In the genomic region with DNA sequence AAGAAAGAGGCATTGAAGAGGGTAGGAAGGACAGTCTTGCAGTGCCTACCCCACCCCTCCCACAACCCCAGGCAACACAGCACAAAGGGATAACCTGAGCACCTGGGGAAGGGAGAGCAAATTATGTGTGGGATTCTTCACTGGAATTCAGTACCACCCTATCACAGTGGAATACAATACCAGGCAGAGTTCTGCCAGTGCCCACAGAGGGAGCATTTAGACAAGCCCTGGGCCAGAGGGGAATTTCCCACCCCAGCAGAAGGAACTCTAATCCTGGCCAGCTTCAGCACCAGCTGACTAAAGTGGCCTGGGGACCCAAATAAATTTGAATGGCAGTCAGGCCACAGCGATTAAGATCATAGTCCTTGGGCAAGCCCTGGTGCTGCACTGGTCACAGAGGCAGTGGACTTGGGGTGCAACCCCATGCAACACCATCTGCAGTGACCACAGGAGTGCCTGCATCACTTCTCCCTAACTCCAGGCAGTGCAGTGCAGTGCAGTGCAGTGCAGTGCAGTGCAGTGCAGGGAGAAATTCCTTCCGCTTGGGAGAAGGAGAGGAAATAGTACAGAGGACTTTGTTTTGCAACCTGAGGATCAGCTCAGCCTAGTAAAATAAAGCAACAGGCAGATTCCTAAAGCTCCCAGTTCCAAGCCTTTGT, we compare ENCODE assay signal across 26 cellular contexts.
DNase-seq lines count a peak whose midpoint lies in the region; ATAC-seq, FAIRE-seq and TF ChIP-seq lines count a peak whose summit lies in the region.
"Had no signal": no experiment of that assay in that cellular context is flagged by ENCODE, and none has a peak within 500 bp of the region (broad histone marks: within the 10 kb centered on the region; RNA-seq: fewer than 3 reads in every experiment).

No MANE protein-coding gene starts in this region.

- WGBS in A549 (ENCODE audit: missing lambda C conversion rate), result 59% methylated on average over 2 of the region's 2 CpGs
- 20% methylated on average over 1 of the region's 2 CpGs for WGBS in HepG2 (ENCODE audit: low lambda C conversion rate)
- whole genome bisulfite sequencing in esophagus squamous epithelium, 2 donors, result 73 to 93% methylated on average over 2 of the region's 2 CpGs

- H3K9ac ChIP-seq in HepG2 (ENCODE audit: insufficient read depth, low read depth, low read length) (no peak overlapping the region), neural progenitor cell (no peak overlapping the region)

- no peak overlapping the region for H3K27ac Mint-ChIP-seq in neural progenitor cell

- no peak overlapping the region for H3K4me3 ChIP-seq in A549
- no peak overlapping the region for H3K4me3 ChIP-seq in HepG2 (replicated peaks in 1 of 3; ENCODE audit: insufficient read depth in 1 of 3, low read depth in 2 of 3, low read length in 3 of 3)
- H3K4me3 ChIP-seq in neural progenitor cell, result no peak overlapping the region
- H3K4me3 ChIP-seq in esophagus squamous epithelium, result no peak overlapping the region
- H3K4me3 ChIP-seq: PC-9 had no signal

- H3K4me2 ChIP-seq in A549, result no peak overlapping the region
- no peak overlapping the region; the same call in 1 of the 2 replicates for H3K4me2 ChIP-seq in HepG2 (ENCODE audit: low read depth, low read length)
- no peak overlapping the region for H3K4me2 ChIP-seq in neural progenitor cell
- H3K4me2 ChIP-seq: PC-9 had no signal

- H3K79me2 ChIP-seq in HepG2 (ENCODE audit: insufficient read depth, low read length), result no peaks in the 10 kb centered on the region
- H3K79me2 ChIP-seq in neural progenitor cell (ENCODE audit: low read depth), result no peaks in the 10 kb centered on the region

- H3K27me3 Mint-ChIP-seq in neural progenitor cell (ENCODE audit: insufficient read depth, low read depth), result no peaks in the 10 kb centered on the region

- H3K9me3 Mint-ChIP-seq in neural progenitor cell, result peaks cover 5% of the 10 kb centered on the region

- no peaks in the 10 kb centered on the region for H3K36me3 ChIP-seq in HepG2 (replicated peaks in 1 of 2; ENCODE audit: control insufficient read depth in 1 of 2, insufficient read depth in 2 of 2, low read length in 2 of 2)
- H3K36me3 ChIP-seq in neural progenitor cell, result no peaks in the 10 kb centered on the region
- H3K36me3 ChIP-seq in esophagus squamous epithelium, result no peaks in the 10 kb centered on the region

- no peak overlapping the region for H2AFZ ChIP-seq in HepG2 (ENCODE audit: low read length)
- H2AFZ ChIP-seq in neural progenitor cell (replicated peaks), result peak overlapping the region; percentile 13
- H2AFZ ChIP-seq: PC-9 had no signal

- no peak for TF ChIP-seq RAD21 in A549 (conservative IDR thresholded peaks at IDR 0.05 in 1 of 2, IDR thresholded peaks at IDR 0.05 in 1 of 2)
- TF ChIP-seq RAD21 in HepG2 (CRISPR knock-in tag; IDR thresholded peaks at IDR 0.05), result no peak

- intact Hi-C loops in HepG2 (cut with micrococcal nuclease; ENCODE audit: unreplicated experiment) (no loop called here), esophagus squamous epithelium (cut with DNase I) (no loop called here), left ventricle myocardium superior (cut with micrococcal nuclease) (no loop called here)

- H3K27ac ChIP-seq in A549 (no peak overlapping the region), HepG2 (ENCODE audit: extremely low read length, insufficient read depth, low read length) (no peak overlapping the region), neural progenitor cell (no peak overlapping the region), esophagus squamous epithelium (no peak overlapping the region)
- H3K27ac ChIP-seq: HL-60, PC-9, RWPE1 had no signal

- H3K4me1 Mint-ChIP-seq in neural progenitor cell, result no peaks in the 10 kb centered on the region

- H3K4me3 Mint-ChIP-seq in neural progenitor cell, result no peak overlapping the region

- in situ Hi-C loops in HepG2 (cut with HindIII; ENCODE audit: extremely low pct_ligation_motif_present, low pct_unique_long_range_greater_than_20kb), result no loop called here

- no peaks in the 10 kb centered on the region for H3K36me3 Mint-ChIP-seq in neural progenitor cell

- H4K20me1 ChIP-seq in HepG2 (ENCODE audit: insufficient read depth, low read length) (no peaks in the 10 kb centered on the region), neural progenitor cell (ENCODE audit: low read depth) (no peaks in the 10 kb centered on the region)

- FAIRE-seq in A549 (lab: Jason Lieb, UNC), result no peak
- no peak for FAIRE-seq in HepG2 (lab: Jason Lieb, UNC)

- no peak for DNase-seq in A549 (ENCODE audit: low read depth in 1 of 2, low spot score in 1 of 2)
- peak; percentile 15 for DNase-seq in RPMI7951 (ENCODE audit: low read depth)
- DNase-seq in HepG2 (ENCODE audit: low spot score), result no peak
- DNase-seq in neural progenitor cell (ENCODE audit: low spot score), result no peak
- no peak for DNase-seq in esophagus squamous epithelium (lab: John Stamatoyannopoulos, UW)
- no peak for DNase-seq in GF-D8 (lab: John Stamatoyannopoulos, UW)
- DNase-seq in left ventricle myocardium superior, result no peak
- DNase-seq: 8988T; DMS153; DND-41; GOT3; HCEC 1CT; NCI-H1092; NCI-H1417 treated with DMSO at 0.1 percent for 48 hours; NCI-H1694 treated with DMSO at 0.1 percent for 48 hours; NCI-H2081; NCI-H2171 treated with DMSO at 0.1 percent for 48 hours; NCI-H345; NCI-H524 treated with DMSO at 0.1 percent for 48 hours; NCI-H82; NK-92 treated with Interleukin-12 subunit alpha and Interleukin-12 subunit beta, amount 100 ng/mL, for 24 hours; PC-9; SHP77 treated with DMSO at 0.1 percent for 48 hours had no signal

- H3K9me3 ChIP-seq in A549, result no peaks in the 10 kb centered on the region
- H3K9me3 ChIP-seq in HepG2 (ENCODE audit: low read length), result no peaks in the 10 kb centered on the region
- peaks cover 3% of the 10 kb centered on the region for H3K9me3 ChIP-seq in neural progenitor cell (ENCODE audit: low read depth)
- H3K9me3 ChIP-seq in esophagus squamous epithelium, result no peaks in the 10 kb centered on the region

- no peak for TF ChIP-seq POLR2A in A549 (IDR thresholded peaks at IDR 0.05; ENCODE audit: low read length)
- TF ChIP-seq POLR2A in HepG2 (IDR thresholded peaks at IDR 0.05; ENCODE audit: insufficient read depth in 1 of 2, low read depth in 2 of 2, low read length in 2 of 2), result no peak
- TF ChIP-seq POLR2A in esophagus squamous epithelium (IDR thresholded peaks at IDR 0.05), result no peak

- no peaks in the 10 kb centered on the region for H3K27me3 ChIP-seq in HepG2 (ENCODE audit: control insufficient read depth in 1 of 2, insufficient read depth in 2 of 2, low read length in 2 of 2)
- H3K27me3 ChIP-seq in neural progenitor cell, result no peaks in the 10 kb centered on the region
- no peaks in the 10 kb centered on the region for H3K27me3 ChIP-seq in esophagus squamous epithelium

- TF ChIP-seq EP300 in A549 (IDR thresholded peaks at IDR 0.05) (no peak), HepG2 (IDR thresholded peaks at IDR 0.05; ENCODE audit: low read depth in 2 of 2, low read length in 2 of 2) (no peak), HepG2 (CRISPR knock-in tag; IDR thresholded peaks at IDR 0.05; ENCODE audit: borderline replicate concordance) (no peak)

- POLR2A ChIA-PET in A549 (lab: Yijun Ruan, JAX) (no interaction called here), HepG2 (lab: Yijun Ruan, JAX) (no interaction called here)

- CTCF ChIA-PET in A549 (lab: Yijun Ruan, JAX) (interaction anchor here (1.4 kb wide), 2 partner anchors 10 to 11 kb away, joined by 3 to 5 read pairs; no protein-coding TSS in a partner anchor), HepG2 (lab: Yijun Ruan, JAX; ENCODE audit: low intra/inter-chr PET ratio, low total read pairs) (no interaction called here)

- no peaks in the 10 kb centered on the region for H3K4me1 ChIP-seq in A549
- H3K4me1 ChIP-seq in HepG2 (ENCODE audit: insufficient read depth, low read length), result peaks cover 18% of the 10 kb centered on the region
- no peaks in the 10 kb centered on the region for H3K4me1 ChIP-seq in neural progenitor cell
- no peaks in the 10 kb centered on the region for H3K4me1 ChIP-seq in esophagus squamous epithelium

- H3F3A ChIP-seq in neural progenitor cell (ENCODE audit: low read depth), result no peaks in the 10 kb centered on the region

- no TSS peak for BruUV-seq in HepG2 (replicated peaks; lab: Mats Ljungman, UMichigan)

- peak; percentile 54 to 63; a peak in 5 of 6 replicates for ATAC-seq in A549
- peak; percentile 84 for ATAC-seq in HepG2
- no peak for ATAC-seq in HG02973 (IDR thresholded peaks at IDR 0.05; ENCODE audit: unreplicated experiment)
- ATAC-seq in left ventricle myocardium superior, result no peak

- no peak for TF ChIP-seq CTCF in A549 (IDR thresholded peaks at IDR 0.05)
- no peak for TF ChIP-seq CTCF in HepG2 (CRISPR knock-in tag; IDR thresholded peaks at IDR 0.05)
- no peak for TF ChIP-seq CTCF in neural progenitor cell (IDR thresholded peaks at IDR 0.05)
- no peak for TF ChIP-seq CTCF in esophagus squamous epithelium (IDR thresholded peaks at IDR 0.05)

TF ChIP-seq in A549, 52 proteins besides CTCF, POLR2A, EP300 and RAD21 (continues in another document):
- TF ChIP-seq FOXS1 (CRISPR knock-in tag; IDR thresholded peaks at IDR 0.05), result no peak
- no peak for TF ChIP-seq HOXA7 (CRISPR knock-in tag; IDR thresholded peaks at IDR 0.05)
- TF ChIP-seq HEYL (CRISPR knock-in tag; IDR thresholded peaks at IDR 0.05), result no peak
- TF ChIP-seq HOXB13 (CRISPR knock-in tag; IDR thresholded peaks at IDR 0.05; ENCODE audit: low read depth), result no peak
- TF ChIP-seq ESRRA (IDR thresholded peaks at IDR 0.05; ENCODE audit: borderline replicate concordance, low read length), result no peak
- no peak for TF ChIP-seq EHMT2 (IDR thresholded peaks at IDR 0.05; ENCODE audit: low read depth)
- no peak for TF ChIP-seq RFX5 (IDR thresholded peaks at IDR 0.05)
- no peak for TF ChIP-seq GATA3 (IDR thresholded peaks at IDR 0.05; ENCODE audit: borderline replicate concordance)
- TF ChIP-seq FOSL2 (IDR thresholded peaks at IDR 0.05), result no peak
- TF ChIP-seq FOSL2 (CRISPR knock-in tag; IDR thresholded peaks at IDR 0.05), result no peak
- no peak for TF ChIP-seq RNF2 (IDR thresholded peaks at IDR 0.05; ENCODE audit: borderline replicate concordance, low read depth)
- TF ChIP-seq SREBF2 (IDR thresholded peaks at IDR 0.05), result no peak

TF ChIP-seq in HepG2, 621 proteins besides CTCF, POLR2A, EP300 and RAD21:
- TF ChIP-seq ZNF292 (CRISPR knock-in tag; IDR thresholded peaks at IDR 0.05; ENCODE audit: borderline replicate concordance, low read depth) (no peak), RBFOX2 (IDR thresholded peaks at IDR 0.05; ENCODE audit: low read depth, low read length) (no peak), TEAD3 (CRISPR knock-in tag; optimal IDR thresholded peaks at IDR 0.05; ENCODE audit: borderline replicate concordance) (peak; percentile 7), ZSCAN25 (CRISPR knock-in tag; IDR thresholded peaks at IDR 0.05) (no peak), ZBTB3 (CRISPR knock-in tag; IDR thresholded peaks at IDR 0.05; ENCODE audit: borderline replicate concordance, low read depth) (0 out of 2 replicates have a peak, but pooled peaks have one; percentile 78)

Comparison
In these comparisons a context has a peak if more than half of its experiments do, and no peak if none do; other contexts are left out.
1. ATAC-seq: peak in A549 (2 of 2) and HepG2 (single experiment); none in HG02973 (single experiment) and left ventricle myocardium superior (single experiment).